In genomic region chr2:43276962-43277383, GRCh38 we compare ENCODE assay signal across 10 cellular contexts. TPM values are rescaled to one million over a fixed set of nuclear protein-coding genes. Genes with fewer than 3 reads are reported as not detected.
DNase-seq lines count a peak whose midpoint lies in the region; TF ChIP-seq lines count a peak whose summit lies in the region.
"Had no signal": no experiment of that assay in that cellular context is flagged by ENCODE, and none has a peak within 500 bp of the region (broad histone marks: within the 10 kb centered on the region; RNA-seq: fewer than 3 reads in every experiment).

No MANE protein-coding gene starts in this region.

- TF ChIP-seq CTCF in mammary epithelial cell (conservative IDR thresholded peaks at IDR 0.05 in 1 of 2, IDR thresholded peaks at IDR 0.05 in 1 of 2; ENCODE audit: extremely low read depth in 1 of 2, insufficient read depth in 1 of 2, low read depth in 1 of 2, low read length in 2 of 2) (no peak), MM.1S (IDR thresholded peaks at IDR 0.05; ENCODE audit: low read length) (no peak)

- H3K4me2 ChIP-seq in mammary epithelial cell (ENCODE audit: insufficient read depth, low read depth, low read length) (peak overlapping the region; percentile 14), MM.1S (ENCODE audit: low read depth, low read length) (no peak overlapping the region)
- H3K4me2 ChIP-seq: smooth muscle cell had no signal

- H3K36me3 ChIP-seq in mammary epithelial cell (ENCODE audit: insufficient read depth, low read length), result no peaks in the 10 kb centered on the region
- H3K36me3 ChIP-seq in mucosa of rectum (ENCODE audit: control insufficient read depth in 2 of 2, insufficient read depth in 2 of 2, low read length in 2 of 2), result peaks cover 3 to 13% of the 10 kb centered on the region in 2 donors
- no peaks in the 10 kb centered on the region for H3K36me3 ChIP-seq in MM.1S (replicated peaks; ENCODE audit: insufficient read depth, low read length)

- H3K4me1 ChIP-seq in mammary epithelial cell (ENCODE audit: insufficient read depth, low read length) (peaks cover 9% of the 10 kb centered on the region), mucosa of rectum (ENCODE audit: control insufficient read depth in 2 of 2, insufficient read depth in 2 of 2, low read length in 2 of 2) (peaks cover 12 to 14% of the 10 kb centered on the region in 2 donors), MM.1S (ENCODE audit: low read length) (no peaks in the 10 kb centered on the region)

- H3K27ac ChIP-seq in mammary epithelial cell (ENCODE audit: insufficient read depth, low read depth, low read length) (no peak overlapping the region), mucosa of rectum (ENCODE audit: low read depth in 2 of 2, low read length in 2 of 2) (peak overlapping the region; percentile 12 to 69), MM.1S (ENCODE audit: low read length) (no peak overlapping the region)

- H3K27me3 ChIP-seq in mammary epithelial cell (ENCODE audit: insufficient read depth, low read length), result no peaks in the 10 kb centered on the region
- H3K27me3 ChIP-seq in mucosa of rectum (ENCODE audit: control insufficient read depth in 2 of 2, insufficient read depth in 2 of 2, low read length in 2 of 2), result no peaks in the 10 kb centered on the region
- H3K27me3 ChIP-seq in MM.1S (replicated peaks; ENCODE audit: insufficient read depth, low read length), result no peaks in the 10 kb centered on the region

- 30% methylated on average over 3 of the region's 3 CpGs for WGBS in mammary epithelial cell (ENCODE audit: low coverage, missing lambda C conversion rate)

- H3K79me2 ChIP-seq in mammary epithelial cell (ENCODE audit: insufficient read depth, low read length) (no peaks in the 10 kb centered on the region), MM.1S (ENCODE audit: low read length) (no peaks in the 10 kb centered on the region)

- BruUV-seq in mammary epithelial cell (replicated peaks; lab: Mats Ljungman, UMichigan), result no TSS peak

- in situ Hi-C loops in ACHN (cut with HindIII; ENCODE audit: low pct_ligation_motif_present, low pct_unique_long_range_greater_than_20kb, low sequenced_read_pairs), result no loop called here
- in situ Hi-C loops in mammary epithelial cell (cut with MboI; ENCODE audit: low sequenced_read_pairs in 2 of 2), result no loop called here

- H3K9me3 ChIP-seq in mammary epithelial cell (replicated peaks; ENCODE audit: insufficient read depth, low read length) (no peaks in the 10 kb centered on the region), mucosa of rectum (ENCODE audit: control insufficient read depth in 2 of 2, low read length in 2 of 2) (no peaks in the 10 kb centered on the region), MM.1S (replicated peaks; ENCODE audit: insufficient read depth, low read length) (no peaks in the 10 kb centered on the region)

- CTCF ChIA-PET in mammary epithelial cell (lab: Charles Lee; ENCODE audit: low non-redundant PET), result no interaction called here

- H3K4me3 ChIP-seq in mammary epithelial cell (replicated peaks in 1 of 3; ENCODE audit: insufficient read depth in 1 of 3, low read depth in 2 of 3, low read length in 3 of 3) (no peak overlapping the region), mucosa of rectum (ENCODE audit: low read length in 2 of 2) (no peak overlapping the region), MM.1S (ENCODE audit: low read length) (no peak overlapping the region)
- H3K4me3 ChIP-seq: smooth muscle cell had no signal

- dilution Hi-C loops in mammary epithelial cell (cut with HindIII; ENCODE audit: low sequenced_read_pairs), result no loop called here

- DNase-seq in ACHN (peak; percentile 32), LoVo (ENCODE audit: low spot score) (peak; percentile 43), mammary epithelial cell (peak; percentile 51), T1000 (lab: John Stamatoyannopoulos, UW) (no peak), GF-D8 (lab: John Stamatoyannopoulos, UW) (no peak), MM.1S (no peak), SKM-1 (lab: John Stamatoyannopoulos, UW; ENCODE audit: unreplicated experiment) (no peak)
- DNase-seq: activated CD8-positive, alpha-beta memory T cell treated with anti-CD3 and anti-CD28 coated beads for 24 hours had no signal

- no peaks in the 10 kb centered on the region for H3F3A ChIP-seq in MM.1S (ENCODE audit: insufficient read depth, low read length)

- no peaks in the 10 kb centered on the region for H3K9me2 ChIP-seq in MM.1S (replicated peaks; ENCODE audit: insufficient read depth, low read length)

- H4K20me1 ChIP-seq in mammary epithelial cell (ENCODE audit: insufficient read depth, low read length), result no peaks in the 10 kb centered on the region
- H4K20me1 ChIP-seq in MM.1S (ENCODE audit: insufficient read depth, low read length), result no peaks in the 10 kb centered on the region

- H3K9ac ChIP-seq in mammary epithelial cell (ENCODE audit: insufficient read depth, low read length) (no peak overlapping the region), mucosa of rectum (ENCODE audit: low read depth in 1 of 2, low read length in 2 of 2) (peak overlapping the region in 1 of 2 donors; percentile 7), MM.1S (ENCODE audit: low read length) (no peak overlapping the region)

- H2AFZ ChIP-seq in mammary epithelial cell (ENCODE audit: low read depth, low read length) (peak overlapping the region; percentile 10), MM.1S (ENCODE audit: low read length) (no peak overlapping the region)

- intact Hi-C loops in mammary epithelial cell (cut with micrococcal nuclease), result no loop called here

RNA-seq across cellular contexts. Expression of gene ZFP36L2, which starts 50.6 kb away (rescaled TPM):
- 100 to 1,000 TPM in 1 of 2 donors, 10 to 100 TPM in 1; 26.3 to 213 TPM for total RNA-seq in mammary epithelial cell
- polyA plus RNA-seq in mammary epithelial cell, result 35.6 TPM
- 68.7 TPM for polyA minus RNA-seq in mammary epithelial cell

Comparison
In these comparisons a context has a peak if more than half of its experiments do, and no peak if none do; other contexts are left out.
1. DNase-seq: peak in ACHN (single experiment), LoVo (single experiment) and mammary epithelial cell (single experiment); none in T1000 (single experiment), GF-D8 (single experiment), MM.1S (single experiment) and SKM-1 (single experiment).
2. H3K27ac ChIP-seq: peak in mucosa of rectum (2 of 2); none in mammary epithelial cell (single experiment) and MM.1S (single experiment).